1 cellular context compared by ENCODE assay signal in genomic region chr1:114344656-114345055, GRCh38.
TF ChIP-seq lines count a peak whose summit lies in the region.

No MANE protein-coding gene starts in this region.

TF ChIP-seq in GM23338, 12 proteins besides CTCF, POLR2A, EP300 and RAD21:
- TF ChIP-seq ZNF462 (CRISPR knock-in tag; IDR thresholded peaks at IDR 0.05): no peak
- no peak for TF ChIP-seq CREB1 (CRISPR knock-in tag; IDR thresholded peaks at IDR 0.05; ENCODE audit: low read depth)
- no peak for TF ChIP-seq ZNF114 (CRISPR knock-in tag; IDR thresholded peaks at IDR 0.05)
- TF ChIP-seq REST (IDR thresholded peaks at IDR 0.05; ENCODE audit: unreplicated experiment): no peak
- TF ChIP-seq ETS1 (IDR thresholded peaks at IDR 0.05): no peak
- no peak for TF ChIP-seq STAT1 (IDR thresholded peaks at IDR 0.05; ENCODE audit: unreplicated experiment)
- TF ChIP-seq POLR2AphosphoS5 (IDR thresholded peaks at IDR 0.05; ENCODE audit: low read depth): no peak
- TF ChIP-seq NANOG (IDR thresholded peaks at IDR 0.05; ENCODE audit: borderline replicate concordance): no peak
- TF ChIP-seq ZNF331 (CRISPR knock-in tag; IDR thresholded peaks at IDR 0.05; ENCODE audit: low read depth): no peak
- no peak for TF ChIP-seq JUNB (IDR thresholded peaks at IDR 0.05; ENCODE audit: unreplicated experiment)
- no peak for TF ChIP-seq EZH2 (IDR thresholded peaks at IDR 0.05; ENCODE audit: low read depth, unreplicated experiment)
- TF ChIP-seq EZH2phosphoT487 (IDR thresholded peaks at IDR 0.05; ENCODE audit: unreplicated experiment): no peak
TF ChIP-seq in GM23338: peak in this region for 0.
